In genomic region chr13:41006951-41007350, GRCh38 we compare ENCODE assay signal across 17 cellular contexts. TPM values are rescaled to one million over a fixed set of nuclear protein-coding genes. Genes with fewer than 3 reads are reported as not detected.
DNase-seq lines count a peak whose midpoint lies in the region; ATAC-seq lines count a peak whose summit lies in the region.
"Had no signal": no experiment of that assay in that cellular context is flagged by ENCODE, and none has a peak within 500 bp of the region (broad histone marks: within the 10 kb centered on the region; RNA-seq: fewer than 3 reads in every experiment).

No MANE protein-coding gene starts in this region.

- H3K4me1 ChIP-seq in trophoblast cell (ENCODE audit: control insufficient read depth in 1 of 2, insufficient read depth in 2 of 2, low read length in 2 of 2) = no peaks in the 10 kb centered on the region

- H3K9ac ChIP-seq in trophoblast cell (ENCODE audit: low read length) = no peak overlapping the region

- H3K4me3 ChIP-seq in Jurkat, Clone E6-1 (ENCODE audit: low read length) = peak overlapping the region; percentile 37
- H3K4me3 ChIP-seq in trophoblast cell (ENCODE audit: low read depth, low read length) = no peak overlapping the region
- H3K4me3 ChIP-seq: PC-9, smooth muscle cell, upper lobe of left lung had no signal

- H2BK5ac ChIP-seq in trophoblast cell (ENCODE audit: low read depth, low read length, poor library complexity) = no peak overlapping the region

- no peak for ATAC-seq in activated CD8-positive, alpha-beta T cell treated with anti-CD3 and anti-CD28 coated beads, Interleukin-2, amount 10 ng/mL, durations not matched to agents 7 days and 5 days
- ATAC-seq in natural killer cell treated with Interleukin-12 subunit alpha and Interleukin-12 subunit beta and Interleukin-15 and Interleukin-18, amount 100 ng/mL, for 72 hours = no peak
- no peak for ATAC-seq in GM21825 (IDR thresholded peaks at IDR 0.05; ENCODE audit: unreplicated experiment)

- H3K4me3 Mint-ChIP-seq in activated CD4-positive, alpha-beta T cell treated with anti-CD3 and anti-CD28 coated beads, Interleukin-2, amount 10 ng/mL, durations not matched to agents 7 days and 5 days = peak overlapping the region; percentile 73
- H3K4me3 Mint-ChIP-seq in activated CD8-positive, alpha-beta T cell treated with anti-CD3 and anti-CD28 coated beads, Interleukin-2, amount 10 ng/mL, durations not matched to agents 7 days and 5 days = peak overlapping the region; percentile 74
- peak overlapping the region; percentile 51 for H3K4me3 Mint-ChIP-seq in natural killer cell treated with Interleukin-12 subunit alpha and Interleukin-12 subunit beta and Interleukin-15 and Interleukin-18, amount 100 ng/mL, for 72 hours

- H3K79me2 ChIP-seq in trophoblast cell (ENCODE audit: control insufficient read depth, insufficient read depth, low read length, poor library complexity) = no peaks in the 10 kb centered on the region

- no peak overlapping the region for H2AFZ ChIP-seq in trophoblast cell (ENCODE audit: insufficient read depth, low read length, poor library complexity)
- H2AFZ ChIP-seq: PC-9 had no signal

- H4K8ac ChIP-seq in trophoblast cell (ENCODE audit: low read depth, low read length) = no peak overlapping the region

- H3K9me3 ChIP-seq in trophoblast cell (ENCODE audit: insufficient read depth, low read depth, low read length) = no peaks in the 10 kb centered on the region
- H3K9me3 ChIP-seq: upper lobe of left lung had no signal

- H3K4me2 ChIP-seq in trophoblast cell (ENCODE audit: low read length) = no peak overlapping the region
- H3K4me2 ChIP-seq: smooth muscle cell had no signal

- H3K4me1 Mint-ChIP-seq in activated CD4-positive, alpha-beta T cell treated with anti-CD3 and anti-CD28 coated beads, Interleukin-2, amount 10 ng/mL, durations not matched to agents 7 days and 5 days = peaks cover 72% of the 10 kb centered on the region
- peaks cover 70% of the 10 kb centered on the region for H3K4me1 Mint-ChIP-seq in activated CD8-positive, alpha-beta T cell treated with anti-CD3 and anti-CD28 coated beads, Interleukin-2, amount 10 ng/mL, durations not matched to agents 7 days and 5 days (ENCODE audit: low read depth)
- H3K4me1 Mint-ChIP-seq in natural killer cell treated with Interleukin-12 subunit alpha and Interleukin-12 subunit beta and Interleukin-15 and Interleukin-18, amount 100 ng/mL, for 72 hours (ENCODE audit: low read depth in 2 of 2) = peaks cover 39 to 61% of the 10 kb centered on the region in 2 donors

- no peak overlapping the region for H4K91ac ChIP-seq in trophoblast cell (ENCODE audit: low read depth, low read length)

- H3K27me3 Mint-ChIP-seq in activated CD4-positive, alpha-beta T cell treated with anti-CD3 and anti-CD28 coated beads, Interleukin-2, amount 10 ng/mL, durations not matched to agents 7 days and 5 days = no peaks in the 10 kb centered on the region
- H3K27me3 Mint-ChIP-seq in activated CD8-positive, alpha-beta T cell treated with anti-CD3 and anti-CD28 coated beads, Interleukin-2, amount 10 ng/mL, durations not matched to agents 7 days and 5 days (ENCODE audit: low read depth) = no peaks in the 10 kb centered on the region
- H3K27me3 Mint-ChIP-seq in natural killer cell treated with Interleukin-12 subunit alpha and Interleukin-12 subunit beta and Interleukin-15 and Interleukin-18, amount 100 ng/mL, for 72 hours = no peaks in the 10 kb centered on the region
- H3K27me3 Mint-ChIP-seq: dendritic cell treated with granulocyte-macrophage colony-stimulating factor and Interleukin-4, amounts not matched to agents 40 ng/mL and 50 ng/mL, for 4 days had no signal

- no peak overlapping the region for H4K12ac ChIP-seq in trophoblast cell (ENCODE audit: low read depth, low read length)

- POLR2A ChIA-PET in activated CD4-positive, alpha-beta T cell treated with anti-CD3 and anti-CD28 coated beads, Interleukin-2, amount 10 ng/mL, durations not matched to agents 7 days and 5 days (lab: Charles Lee) = interaction anchor here (0.6 kb wide), 1 partner anchor 53 kb away, joined by 3 read pairs; no protein-coding TSS in a partner anchor
- POLR2A ChIA-PET in activated CD8-positive, alpha-beta T cell treated with anti-CD3 and anti-CD28 coated beads, Interleukin-2, amount 10 ng/mL, durations not matched to agents 7 days and 5 days (lab: Charles Lee) = interaction anchor here (0.6 to 5.3 kb wide), 4 partner anchors 11 to 25 kb away, joined by 4 to 49 read pairs (median 6); partner anchors contain the start of gene ELF1

- peaks cover 40% of the 10 kb centered on the region for H3K36me3 Mint-ChIP-seq in activated CD4-positive, alpha-beta T cell treated with anti-CD3 and anti-CD28 coated beads, Interleukin-2, amount 10 ng/mL, durations not matched to agents 7 days and 5 days (ENCODE audit: low read depth)
- H3K36me3 Mint-ChIP-seq in activated CD8-positive, alpha-beta T cell treated with anti-CD3 and anti-CD28 coated beads, Interleukin-2, amount 10 ng/mL, durations not matched to agents 7 days and 5 days (ENCODE audit: low read depth) = peaks cover 42% of the 10 kb centered on the region
- H3K36me3 Mint-ChIP-seq in natural killer cell treated with Interleukin-12 subunit alpha and Interleukin-12 subunit beta and Interleukin-15 and Interleukin-18, amount 100 ng/mL, for 72 hours = peaks cover 5% of the 10 kb centered on the region

- no peak overlapping the region for H2AK5ac ChIP-seq in trophoblast cell (ENCODE audit: low read length)

- CTCF ChIA-PET in activated CD4-positive, alpha-beta T cell treated with anti-CD3 and anti-CD28 coated beads, Interleukin-2, amount 10 ng/mL, durations not matched to agents 7 days and 5 days (lab: Charles Lee) = no interaction called here
- CTCF ChIA-PET in activated CD8-positive, alpha-beta T cell treated with anti-CD3 and anti-CD28 coated beads, Interleukin-2, amount 10 ng/mL, durations not matched to agents 7 days and 5 days (lab: Charles Lee) = interaction anchor here (1.4 to 4.6 kb wide), 2 partner anchors 28 to 32 kb away, joined by 4 to 21 read pairs; no protein-coding TSS in a partner anchor

- H2BK12ac ChIP-seq in trophoblast cell (ENCODE audit: low read length) = no peak overlapping the region

- H3K27me3 ChIP-seq in trophoblast cell (ENCODE audit: insufficient read depth, low read length) = no peaks in the 10 kb centered on the region
- H3K27me3 ChIP-seq: upper lobe of left lung had no signal

- H3K27ac Mint-ChIP-seq in activated CD4-positive, alpha-beta T cell treated with anti-CD3 and anti-CD28 coated beads, Interleukin-2, amount 10 ng/mL, durations not matched to agents 7 days and 5 days = peak overlapping the region; percentile 87
- peak overlapping the region; percentile 82 for H3K27ac Mint-ChIP-seq in activated CD8-positive, alpha-beta T cell treated with anti-CD3 and anti-CD28 coated beads, Interleukin-2, amount 10 ng/mL, durations not matched to agents 7 days and 5 days
- peak overlapping the region; percentile 82 to 94 for H3K27ac Mint-ChIP-seq in natural killer cell treated with Interleukin-12 subunit alpha and Interleukin-12 subunit beta and Interleukin-15 and Interleukin-18, amount 100 ng/mL, for 72 hours

- peaks cover 0 to 2% of the 10 kb centered on the region in 2 experiments for H3K36me3 ChIP-seq in trophoblast cell (ENCODE audit: control insufficient read depth in 1 of 2, insufficient read depth in 2 of 2, low read length in 2 of 2)
- H3K36me3 ChIP-seq: upper lobe of left lung had no signal

- DNase-seq in activated CD4-positive, alpha-beta T cell treated with anti-CD3 and anti-CD28 coated beads, Interleukin-2, amount 10 ng/mL, durations not matched to agents 7 days and 5 days = no peak
- no peak for DNase-seq in activated CD4-positive, alpha-beta T cell treated with anti-CD3 and anti-CD28 coated beads, Interleukin-2, amount 50 U/mL, for 48 hours
- DNase-seq in Jurkat, Clone E6-1 (ENCODE audit: low read depth, low spot score) = no peak
- DNase-seq in activated CD8-positive, alpha-beta T cell treated with anti-CD3 and anti-CD28 coated beads, Interleukin-2, amount 10 ng/mL, durations not matched to agents 7 days and 5 days = no peak
- DNase-seq in natural killer cell treated with Interleukin-12 subunit alpha and Interleukin-12 subunit beta and Interleukin-15 and Interleukin-18, amount 100 ng/mL, for 72 hours (ENCODE audit: low spot score) = no peak
- DNase-seq in NCI-H1092 (lab: John Stamatoyannopoulos, UW) (no peak), trophoblast cell (no peak)
- DNase-seq: DMS153, GOT3, mesenchymal stem cell, NCI-H226, PC-9, SW 1271, upper lobe of left lung had no signal

- no peak overlapping the region for H3K23ac ChIP-seq in trophoblast cell (ENCODE audit: low read length)

- H3K79me1 ChIP-seq in trophoblast cell (ENCODE audit: low read length) = no peaks in the 10 kb centered on the region

- H3K14ac ChIP-seq in trophoblast cell (ENCODE audit: low read length) = no peak overlapping the region

- no peaks in the 10 kb centered on the region for H3K9me3 Mint-ChIP-seq in activated CD4-positive, alpha-beta T cell treated with anti-CD3 and anti-CD28 coated beads, Interleukin-2, amount 10 ng/mL, durations not matched to agents 7 days and 5 days
- H3K9me3 Mint-ChIP-seq in activated CD8-positive, alpha-beta T cell treated with anti-CD3 and anti-CD28 coated beads, Interleukin-2, amount 10 ng/mL, durations not matched to agents 7 days and 5 days (ENCODE audit: insufficient read depth) = peaks cover 2% of the 10 kb centered on the region
- H3K9me3 Mint-ChIP-seq in natural killer cell treated with Interleukin-12 subunit alpha and Interleukin-12 subunit beta and Interleukin-15 and Interleukin-18, amount 100 ng/mL, for 72 hours = no peaks in the 10 kb centered on the region
- H3K9me3 Mint-ChIP-seq: dendritic cell treated with granulocyte-macrophage colony-stimulating factor and Interleukin-4, amounts not matched to agents 40 ng/mL and 50 ng/mL, for 4 days had no signal

- no peak overlapping the region for H3K27ac ChIP-seq in trophoblast cell (ENCODE audit: low read depth, low read length)

- no peak overlapping the region for H2BK120ac ChIP-seq in trophoblast cell (ENCODE audit: insufficient read depth, low read length, poor library complexity)

- no peak overlapping the region for H3K4ac ChIP-seq in trophoblast cell (ENCODE audit: low read depth, low read length)

- H3K18ac ChIP-seq in trophoblast cell (ENCODE audit: low read length) = no peak overlapping the region

- no CpG with 5 or more reads among the region's 4 CpGs for WGBS in trophoblast cell (ENCODE audit: extremely low coverage, insufficient coverage, insufficient read length)

RNA-seq across cellular contexts. Expression of gene ELF1, which starts 12.2 kb away (rescaled TPM):
- 100 to 1,000 TPM; 125 to 149 TPM for total RNA-seq in activated CD4-positive, alpha-beta T cell treated with anti-CD3 and anti-CD28 coated beads, Interleukin-2, amount 10 ng/mL, durations not matched to agents 7 days and 5 days
- 78.5 TPM for polyA plus RNA-seq in Jurkat, Clone E6-1 (2012; ENCODE audit: insufficient read depth, insufficient read length)
- 100 to 1,000 TPM; 106 to 107 TPM for total RNA-seq in activated CD8-positive, alpha-beta T cell treated with anti-CD3 and anti-CD28 coated beads, Interleukin-2, amount 10 ng/mL, durations not matched to agents 7 days and 5 days
- total RNA-seq in natural killer cell treated with Interleukin-12 subunit alpha and Interleukin-12 subunit beta and Interleukin-15 and Interleukin-18, amount 100 ng/mL, for 72 hours = 10 to 100 TPM; 61.8 to 86.1 TPM
- 55.9 and 56.2 TPM in 2 replicates for polyA plus RNA-seq in trophoblast cell (2013)

RNA-seq across cellular contexts. Expression of gene WBP4, which starts 54.4 kb away (rescaled TPM):
- total RNA-seq in activated CD4-positive, alpha-beta T cell treated with anti-CD3 and anti-CD28 coated beads, Interleukin-2, amount 10 ng/mL, durations not matched to agents 7 days and 5 days = 10 to 100 TPM in 1 of 2 experiments, 1 to 10 TPM in 1; 9.8 to 12.2 TPM
- polyA plus RNA-seq in Jurkat, Clone E6-1 (2012; ENCODE audit: insufficient read depth, insufficient read length) = 16.8 TPM
- 10 to 100 TPM in 1 of 2 experiments, 1 to 10 TPM in 1; 9.7 to 10.4 TPM for total RNA-seq in activated CD8-positive, alpha-beta T cell treated with anti-CD3 and anti-CD28 coated beads, Interleukin-2, amount 10 ng/mL, durations not matched to agents 7 days and 5 days
- 10 to 100 TPM in 1 of 2 donors, 1 to 10 TPM in 1; 8.5 to 10.6 TPM for total RNA-seq in natural killer cell treated with Interleukin-12 subunit alpha and Interleukin-12 subunit beta and Interleukin-15 and Interleukin-18, amount 100 ng/mL, for 72 hours
- polyA plus RNA-seq in trophoblast cell (2013) = 14.3 and 14.8 TPM in 2 replicates
